8 cellular contexts compared by ENCODE assay signal in genomic region chr22:22156716-22157499, GRCh38.
DNase-seq lines count a peak whose midpoint lies in the region; ATAC-seq and TF ChIP-seq lines count a peak whose summit lies in the region.

No MANE protein-coding gene starts in this region.

- POLR2A ChIA-PET in naive thymus-derived CD8-positive, alpha-beta T cell (lab: Charles Lee): no interaction called here

- no peaks in the 10 kb centered on the region for H3K9me3 ChIP-seq in cardiac muscle cell (ENCODE audit: low read depth)
- H3K9me3 ChIP-seq in endodermal cell (ENCODE audit: control insufficient read depth, low read length): no peaks in the 10 kb centered on the region
- no peaks in the 10 kb centered on the region for H3K9me3 ChIP-seq in testis

- TF ChIP-seq CTCF in cardiac muscle cell (IDR thresholded peaks at IDR 0.05; ENCODE audit: low read depth, low read length) (peak; percentile 80), endodermal cell (conservative IDR thresholded peaks at IDR 0.05) (peak; percentile 87), testis (IDR thresholded peaks at IDR 0.05) (peak; percentile 48 to 61 (median 53))

- peaks cover 4% of the 10 kb centered on the region for H3K9me3 Mint-ChIP-seq in endodermal cell
- H3K9me3 Mint-ChIP-seq in naive thymus-derived CD8-positive, alpha-beta T cell: peaks cover 0 to 4% (median 0%) of the 10 kb centered on the region in 9 donors

- no peak overlapping the region for H3K27ac ChIP-seq in cardiac muscle cell
- no peak overlapping the region for H3K27ac ChIP-seq in endodermal cell (ENCODE audit: low read depth, low read length)
- no peak overlapping the region for H3K27ac ChIP-seq in testis

- WGBS in endodermal cell (ENCODE audit: insufficient coverage in 1 of 2, insufficient read length in 1 of 2), 2 experiments: 44 to 56% methylated on average over 7 to 9 of the region's 9 CpGs
- 35 to 42% methylated on average over 6 to 9 of the region's 9 CpGs for WGBS in testis, 2 donors

- ATAC-seq in Right ventricle myocardium inferior (no peak), HG03280 (IDR thresholded peaks at IDR 0.05; ENCODE audit: unreplicated experiment) (peak; percentile 76)
- peak; percentile 80 to 82 for ATAC-seq in naive thymus-derived CD8-positive, alpha-beta T cell

- peak; percentile 60 to 80 for DNase-seq in cardiac muscle cell (ENCODE audit: low read depth in 1 of 2, low spot score in 1 of 2)
- no peak for DNase-seq in Right ventricle myocardium inferior (ENCODE audit: missing footprints)
- DNase-seq in NCI-H748 (lab: John Stamatoyannopoulos, UW; ENCODE audit: unreplicated experiment): peak; percentile 67
- peak; percentile 55 to 74 for DNase-seq in activated CD4-positive, alpha-beta T cell treated with anti-CD3 and anti-CD28 coated beads, Interleukin-2, amount 50 U/mL, for 48 hours
- peak; percentile 86 for DNase-seq in endodermal cell
- peak; percentile 20 to 82 (median 56) for DNase-seq in naive thymus-derived CD8-positive, alpha-beta T cell
- DNase-seq in testis: peak; percentile 87

- intact Hi-C loops in Right ventricle myocardium inferior (cut with DNase I) (no loop called here), testis (cut with DNase I; ENCODE audit: low total_unique reads) (no loop called here)

- H3K4me3 Mint-ChIP-seq in endodermal cell: no peak overlapping the region
- peak overlapping the region in 2 of 10 donors; percentile 12 to 36 for H3K4me3 Mint-ChIP-seq in naive thymus-derived CD8-positive, alpha-beta T cell

- H3K9ac ChIP-seq in endodermal cell (ENCODE audit: extremely low read depth, low read length, poor library complexity, severe bottlenecking): no peak overlapping the region

- H3K4me3 ChIP-seq in cardiac muscle cell (no peak overlapping the region), endodermal cell (ENCODE audit: low read length) (no peak overlapping the region), testis (no peak overlapping the region)

- no peak for TF ChIP-seq POLR2A in testis (IDR thresholded peaks at IDR 0.05)

- H3K36me3 ChIP-seq in cardiac muscle cell (no peaks in the 10 kb centered on the region), endodermal cell (ENCODE audit: control insufficient read depth, insufficient read depth, low read length) (no peaks in the 10 kb centered on the region), testis (ENCODE audit: low read depth, missing control alignments) (no peaks in the 10 kb centered on the region)

- no peaks in the 10 kb centered on the region for H3K4me1 ChIP-seq in cardiac muscle cell (ENCODE audit: low read depth)
- no peaks in the 10 kb centered on the region for H3K4me1 ChIP-seq in endodermal cell (ENCODE audit: control insufficient read depth, insufficient read depth, low read length)
- no peaks in the 10 kb centered on the region for H3K4me1 ChIP-seq in testis

- H3K27me3 ChIP-seq in cardiac muscle cell (peaks cover 73% of the 10 kb centered on the region), endodermal cell (ENCODE audit: control insufficient read depth, insufficient read depth, low read length, poor library complexity, severe bottlenecking) (peaks cover 73% of the 10 kb centered on the region), testis (no peaks in the 10 kb centered on the region)

- H3K4me1 Mint-ChIP-seq in endodermal cell: no peaks in the 10 kb centered on the region
- H3K4me1 Mint-ChIP-seq in naive thymus-derived CD8-positive, alpha-beta T cell: peaks cover 3 to 29% (median 8%) of the 10 kb centered on the region in 4 donors

- no peak overlapping the region for H3K27ac Mint-ChIP-seq in endodermal cell
- H3K27ac Mint-ChIP-seq in naive thymus-derived CD8-positive, alpha-beta T cell: peak overlapping the region in 9 of 10 donors; percentile 8 to 86 (median 63)

- peaks cover 92% of the 10 kb centered on the region for H3K27me3 Mint-ChIP-seq in endodermal cell (ENCODE audit: insufficient read depth)
- peaks cover 0 to 9% (median 3%) of the 10 kb centered on the region in 5 donors for H3K27me3 Mint-ChIP-seq in naive thymus-derived CD8-positive, alpha-beta T cell

- H3K36me3 Mint-ChIP-seq in endodermal cell (ENCODE audit: low read depth): no peaks in the 10 kb centered on the region
- H3K36me3 Mint-ChIP-seq in naive thymus-derived CD8-positive, alpha-beta T cell: no peaks in the 10 kb centered on the region
